Comparison of ENCODE assay signal across 10 cellular contexts in the genomic region with DNA sequence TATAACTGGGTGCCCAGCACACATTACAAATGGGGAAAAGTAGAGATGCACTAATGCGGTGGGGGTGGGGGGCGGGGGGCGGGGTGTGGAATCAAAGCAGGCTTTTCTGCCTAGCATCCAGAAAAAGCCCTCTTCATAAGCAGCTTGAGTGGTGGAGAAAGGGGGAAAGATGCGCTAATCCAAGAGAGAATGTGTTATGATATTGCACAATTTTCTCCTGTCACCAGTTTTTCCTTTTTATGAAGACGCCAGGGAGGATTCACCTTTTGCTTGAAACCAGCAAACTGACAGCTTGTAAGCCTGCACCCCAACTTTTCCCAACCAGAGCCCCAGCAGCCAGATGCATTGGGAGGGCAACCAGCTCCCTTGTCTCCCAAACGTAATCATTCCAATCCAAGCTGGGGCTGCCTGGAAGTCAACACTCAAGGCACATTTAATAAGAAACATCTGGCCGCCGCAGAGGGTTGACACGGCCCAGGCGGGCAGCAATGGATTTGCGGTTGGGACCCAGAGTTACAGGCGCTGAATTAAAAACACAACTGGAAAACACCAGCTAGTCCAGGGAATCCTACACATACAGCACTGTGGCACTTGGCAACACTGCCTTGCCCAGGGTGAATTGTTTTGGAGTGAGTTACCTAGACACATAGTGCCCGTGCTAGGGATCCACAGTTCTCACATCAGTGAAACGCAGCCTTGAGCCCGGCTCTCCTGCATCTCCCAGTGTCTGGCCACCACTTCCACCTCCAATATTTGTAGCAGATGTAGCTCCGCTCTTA.
DNase-seq lines count a peak whose midpoint lies in the region; ATAC-seq and TF ChIP-seq lines count a peak whose summit lies in the region.
"Had no signal": no experiment of that assay in that cellular context is flagged by ENCODE, and none has a peak within 500 bp of the region (broad histone marks: within the 10 kb centered on the region; RNA-seq: fewer than 3 reads in every experiment).

No MANE protein-coding gene starts in this region.

- H3K56ac ChIP-seq in mesendoderm (ENCODE audit: low read length): no peak overlapping the region

- no peaks in the 10 kb centered on the region for H3K9me2 ChIP-seq in GM23338 (ENCODE audit: insufficient read depth)

- H4K5ac ChIP-seq in mesendoderm (ENCODE audit: low read length): no peak overlapping the region

- H3F3A ChIP-seq in GM23338 (replicated peaks; ENCODE audit: low read depth): 0 out of 2 replicates have a peak, but pooled peaks cover 4% of the 10 kb centered on the region

- ATAC-seq in GM23338: no peak
- ATAC-seq in GM18861 (IDR thresholded peaks at IDR 0.05; ENCODE audit: unreplicated experiment): no peak
- ATAC-seq: GM12878 had no signal

- H2BK15ac ChIP-seq in mesendoderm (replicated peaks; ENCODE audit: low read depth): no peak overlapping the region

- no peak overlapping the region for H2BK5ac ChIP-seq in mesendoderm (ENCODE audit: low read length)

- H3K79me2 ChIP-seq in GM23338 (replicated peaks; ENCODE audit: insufficient read depth) (no peaks in the 10 kb centered on the region), mesendoderm (ENCODE audit: control insufficient read depth, insufficient read depth, low read length) (no peaks in the 10 kb centered on the region)

- H3K36me3 Mint-ChIP-seq in GM23338 (ENCODE audit: low read depth) (no peaks in the 10 kb centered on the region), mesothelial cell of epicardium (no peaks in the 10 kb centered on the region)
- H3K36me3 Mint-ChIP-seq: CD4-positive, CD25-positive, alpha-beta regulatory T cell had no signal

- H3K27ac Mint-ChIP-seq in GM23338: no peak overlapping the region
- H3K27ac Mint-ChIP-seq in mesothelial cell of epicardium: peak overlapping the region; percentile 72
- H3K27ac Mint-ChIP-seq: CD4-positive, CD25-positive, alpha-beta regulatory T cell had no signal

- H3K4me2 ChIP-seq in GM23338 (peak overlapping the region; percentile 77), mesendoderm (ENCODE audit: low read length) (no peak overlapping the region)

- H3K27me3 Mint-ChIP-seq in GM23338 (ENCODE audit: insufficient read depth, low read depth, poor library complexity) (peaks cover 5% of the 10 kb centered on the region), mesothelial cell of epicardium (ENCODE audit: low read depth) (peaks cover 24% of the 10 kb centered on the region)

- no peak overlapping the region for H3K18ac ChIP-seq in mesendoderm (ENCODE audit: low read length)

- H3K9me3 Mint-ChIP-seq in GM23338 (no peaks in the 10 kb centered on the region), mesothelial cell of epicardium (no peaks in the 10 kb centered on the region)

- no peak for TF ChIP-seq CTCF in A673 (conservative IDR thresholded peaks at IDR 0.05; ENCODE audit: low read depth, low read length)
- no peak for TF ChIP-seq CTCF in GM23338 (conservative IDR thresholded peaks at IDR 0.05; ENCODE audit: low read depth in 2 of 2)
- no peak for TF ChIP-seq CTCF in coronary artery (IDR thresholded peaks at IDR 0.05)
- no peak for TF ChIP-seq CTCF in mesothelial cell of epicardium (IDR thresholded peaks at IDR 0.05; ENCODE audit: unreplicated experiment)

- DNase-seq in A673 (ENCODE audit: low spot score) (peak; percentile 25), GM23338 (ENCODE audit: low spot score) (no peak), coronary artery (ENCODE audit: low spot score) (no peak), mesothelial cell of epicardium (ENCODE audit: low spot score in 2 of 2, unreplicated experiment in 2 of 2) (peak in 1 of 2 experiments; percentile 47), activated gamma-delta T cell treated with Interleukin-2 at 50 U/mL for 16 hours (no peak), mesendoderm (no peak), A172 (ENCODE audit: low spot score) (no peak)
- DNase-seq: CD4-positive, CD25-positive, alpha-beta regulatory T cell had no signal

- no peak overlapping the region for H4K8ac ChIP-seq in mesendoderm (ENCODE audit: low read depth, low read length)

- POLR2A ChIA-PET in A673 (lab: Charles Lee; ENCODE audit: low non-redundant PET): no interaction called here

- CTCF ChIA-PET in A673 (lab: Charles Lee): no interaction called here

- H3K4me3 ChIP-seq in A673 (ENCODE audit: low read depth, low read length, poor library complexity, severe bottlenecking): no peak overlapping the region
- peak overlapping the region; percentile 92; the same call in 1 of the 2 replicates for H3K4me3 ChIP-seq in GM23338
- peak overlapping the region; percentile 72 for H3K4me3 ChIP-seq in coronary artery
- H3K4me3 ChIP-seq in mesendoderm (ENCODE audit: low read length): no peak overlapping the region
- H3K4me3 ChIP-seq: GM12878 had no signal

- H3K27ac ChIP-seq in A673 (ENCODE audit: low read depth, low read length, poor library complexity, severe bottlenecking) (no peak overlapping the region), GM23338 (ENCODE audit: low read depth) (no peak overlapping the region), coronary artery (peak overlapping the region in 1 of 2 donors; percentile 57), mesendoderm (ENCODE audit: low read depth, low read length) (no peak overlapping the region)

- no CpG with 5 or more reads among the region's 16 CpGs for WGBS in mesendoderm (ENCODE audit: extremely low coverage, insufficient coverage, low lambda C conversion rate)

- no peak overlapping the region for H3K9ac ChIP-seq in mesendoderm (ENCODE audit: low read length)

- no peak overlapping the region for H2BK120ac ChIP-seq in mesendoderm (ENCODE audit: low read depth, low read length)

- H3K27me3 ChIP-seq in A673 (replicated peaks; ENCODE audit: insufficient read depth, low read depth, low read length, poor library complexity): peaks cover 74% of the 10 kb centered on the region
- H3K27me3 ChIP-seq in GM23338 (ENCODE audit: insufficient read depth): peaks cover 27% of the 10 kb centered on the region
- no peaks in the 10 kb centered on the region for H3K27me3 ChIP-seq in mesendoderm (ENCODE audit: insufficient read depth, low read length, poor library complexity)

- H3K79me1 ChIP-seq in mesendoderm (ENCODE audit: low read length): no peaks in the 10 kb centered on the region

- H3K9me3 ChIP-seq in A673 (ENCODE audit: low read depth, low read length, poor library complexity, severe bottlenecking): no peaks in the 10 kb centered on the region

- no peak overlapping the region for H3K4ac ChIP-seq in mesendoderm (ENCODE audit: low read depth, low read length)

- BruUV-seq in A673 (replicated peaks; lab: Mats Ljungman, UMichigan): no TSS peak

- no peaks in the 10 kb centered on the region for H4K20me1 ChIP-seq in GM23338 (replicated peaks; ENCODE audit: insufficient read depth)

- H2AFZ ChIP-seq in GM23338: 0 out of 2 replicates have a peak overlapping the region, but pooled peaks have one; percentile 43

- no peaks in the 10 kb centered on the region for H3K4me1 ChIP-seq in A673 (ENCODE audit: insufficient read depth, low read length, poor library complexity, severe bottlenecking)
- peaks cover 54% of the 10 kb centered on the region for H3K4me1 ChIP-seq in GM23338 (ENCODE audit: insufficient read depth)
- no peaks in the 10 kb centered on the region for H3K4me1 ChIP-seq in mesendoderm (ENCODE audit: control insufficient read depth, low read depth, low read length)

- no peak overlapping the region for H3K23ac ChIP-seq in mesendoderm (ENCODE audit: low read length)

- intact Hi-C loops in A673 (cut with micrococcal nuclease; ENCODE audit: unreplicated experiment): no loop called here

- no peak overlapping the region for H2AK5ac ChIP-seq in mesendoderm (ENCODE audit: low read length)

- H3K4me3 Mint-ChIP-seq in GM23338 (peak overlapping the region; percentile 80), mesothelial cell of epicardium (peak overlapping the region; percentile 79)
- H3K4me3 Mint-ChIP-seq: CD4-positive, CD25-positive, alpha-beta regulatory T cell had no signal

- H3K36me3 ChIP-seq in A673 (ENCODE audit: insufficient read depth, low read length, poor library complexity, severe bottlenecking) (no peaks in the 10 kb centered on the region), GM23338 (ENCODE audit: insufficient read depth) (no peaks in the 10 kb centered on the region), mesendoderm (ENCODE audit: control insufficient read depth, insufficient read depth, low read length) (no peaks in the 10 kb centered on the region)

- H3K4me1 Mint-ChIP-seq in GM23338: peaks cover 66% of the 10 kb centered on the region
- H3K4me1 Mint-ChIP-seq in mesothelial cell of epicardium: peaks cover 67% of the 10 kb centered on the region
- H3K4me1 Mint-ChIP-seq: CD4-positive, CD25-positive, alpha-beta regulatory T cell had no signal

TF ChIP-seq in GM23338, 12 proteins besides CTCF, POLR2A, EP300 and RAD21:
- TF ChIP-seq, protein P1, sequence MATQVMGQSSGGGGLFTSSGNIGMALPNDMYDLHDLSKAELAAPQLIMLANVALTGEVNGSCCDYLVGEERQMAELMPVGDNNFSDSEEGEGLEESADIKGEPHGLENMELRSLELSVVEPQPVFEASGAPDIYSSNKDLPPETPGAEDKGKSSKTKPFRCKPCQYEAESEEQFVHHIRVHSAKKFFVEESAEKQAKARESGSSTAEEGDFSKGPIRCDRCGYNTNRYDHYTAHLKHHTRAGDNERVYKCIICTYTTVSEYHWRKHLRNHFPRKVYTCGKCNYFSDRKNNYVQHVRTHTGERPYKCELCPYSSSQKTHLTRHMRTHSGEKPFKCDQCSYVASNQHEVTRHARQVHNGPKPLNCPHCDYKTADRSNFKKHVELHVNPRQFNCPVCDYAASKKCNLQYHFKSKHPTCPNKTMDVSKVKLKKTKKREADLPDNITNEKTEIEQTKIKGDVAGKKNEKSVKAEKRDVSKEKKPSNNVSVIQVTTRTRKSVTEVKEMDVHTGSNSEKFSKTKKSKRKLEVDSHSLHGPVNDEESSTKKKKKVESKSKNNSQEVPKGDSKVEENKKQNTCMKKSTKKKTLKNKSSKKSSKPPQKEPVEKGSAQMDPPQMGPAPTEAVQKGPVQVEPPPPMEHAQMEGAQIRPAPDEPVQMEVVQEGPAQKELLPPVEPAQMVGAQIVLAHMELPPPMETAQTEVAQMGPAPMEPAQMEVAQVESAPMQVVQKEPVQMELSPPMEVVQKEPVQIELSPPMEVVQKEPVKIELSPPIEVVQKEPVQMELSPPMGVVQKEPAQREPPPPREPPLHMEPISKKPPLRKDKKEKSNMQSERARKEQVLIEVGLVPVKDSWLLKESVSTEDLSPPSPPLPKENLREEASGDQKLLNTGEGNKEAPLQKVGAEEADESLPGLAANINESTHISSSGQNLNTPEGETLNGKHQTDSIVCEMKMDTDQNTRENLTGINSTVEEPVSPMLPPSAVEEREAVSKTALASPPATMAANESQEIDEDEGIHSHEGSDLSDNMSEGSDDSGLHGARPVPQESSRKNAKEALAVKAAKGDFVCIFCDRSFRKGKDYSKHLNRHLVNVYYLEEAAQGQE (IDR thresholded peaks at IDR 0.05; ENCODE audit: unreplicated experiment): no peak
- TF ChIP-seq EZH2phosphoT487 (IDR thresholded peaks at IDR 0.05; ENCODE audit: unreplicated experiment) (no peak), CREB1 (CRISPR knock-in tag; IDR thresholded peaks at IDR 0.05; ENCODE audit: low read depth) (no peak)

Comparison
In these comparisons a context has a peak if more than half of its experiments do, and no peak if none do; other contexts are left out.
1. H3K4me3 ChIP-seq: peak in GM23338 (single experiment) and coronary artery (single experiment); none in A673 (single experiment) and mesendoderm (single experiment).